20 cellular contexts compared by ENCODE assay signal in genomic region chr2:25363733-25364132, GRCh38. TPM values are rescaled to one million over a fixed set of nuclear protein-coding genes. Genes with fewer than 3 reads are reported as not detected.
A peak's percentile ranks its signal among the peaks of the same experiment; 100 is the strongest.
DNase-seq lines count a peak whose midpoint lies in the region; ATAC-seq and TF ChIP-seq lines count a peak whose summit lies in the region.
"Had no signal": no experiment of that assay in that cellular context is flagged by ENCODE, and none has a peak within 500 bp of the region (broad histone marks: within the 10 kb centered on the region; RNA-seq: fewer than 3 reads in every experiment).

No MANE protein-coding gene starts in this region.

- H3K4me1 ChIP-seq in OCI-LY3 (ENCODE audit: low read length) (peaks cover 40% of the 10 kb centered on the region), ovary (ENCODE audit: insufficient read depth) (peaks cover 7% of the 10 kb centered on the region)
- H3K4me1 ChIP-seq: Caco-2 had no signal

- no peaks in the 10 kb centered on the region; the same call in 1 of the 2 replicates for H3K79me2 ChIP-seq in OCI-LY3 (ENCODE audit: low read length)

- no peak for ATAC-seq in stimulated activated naive B cell treated with anti-CD40 and anti-IgM and Interleukin-4, amounts not matched to agents 10 μg/mL and 1 μg/mL and 100 μg/mL, for 72 hours (replicated peaks)
- no peak for ATAC-seq in HG02678 (IDR thresholded peaks at IDR 0.05; ENCODE audit: unreplicated experiment)
- ATAC-seq in HG02885 (IDR thresholded peaks at IDR 0.05; ENCODE audit: poor library complexity, unreplicated experiment), result no peak
- ATAC-seq: sciatic nerve had no signal

- peak overlapping the region; percentile 84 for H3K4me3 ChIP-seq in OCI-LY3 (ENCODE audit: low read length)
- H3K4me3 ChIP-seq in ovary, result no peak overlapping the region

- no peaks in the 10 kb centered on the region for H3K27me3 Mint-ChIP-seq in activated naive CD8-positive, alpha-beta T cell
- no peaks in the 10 kb centered on the region for H3K27me3 Mint-ChIP-seq in activated naive CD8-positive, alpha-beta T cell treated with anti-CD3 and anti-CD28 coated beads for 36 hours
- peaks cover 18% of the 10 kb centered on the region for H3K27me3 Mint-ChIP-seq in dendritic cell treated with granulocyte-macrophage colony-stimulating factor and Interleukin-4, amounts not matched to agents 40 ng/mL and 50 ng/mL, for 4 days
- no peaks in the 10 kb centered on the region for H3K27me3 Mint-ChIP-seq in stimulated activated naive B cell treated with anti-CD40 and anti-IgM and Interleukin-4, amounts not matched to agents 10 μg/mL and 1 μg/mL and 100 μg/mL, for 72 hours

- H3K36me3 ChIP-seq in OCI-LY3 (replicated peaks; ENCODE audit: low read depth, low read length) (no peaks in the 10 kb centered on the region), ovary (no peaks in the 10 kb centered on the region)

- TF ChIP-seq CTCF in OCI-LY3 (IDR thresholded peaks at IDR 0.05; ENCODE audit: low read depth, low read length) (no peak), ovary (IDR thresholded peaks at IDR 0.05) (no peak)

- no peak for TF ChIP-seq POLR2A in ovary (IDR thresholded peaks at IDR 0.05)

- H3K27me3 ChIP-seq in OCI-LY3 (ENCODE audit: low read depth, low read length), result no peaks in the 10 kb centered on the region
- H3K27me3 ChIP-seq in ovary, result no peaks in the 10 kb centered on the region

- H3K9me3 ChIP-seq in OCI-LY3 (ENCODE audit: insufficient read depth, low read length) (no peaks in the 10 kb centered on the region), ovary (no peaks in the 10 kb centered on the region)
- H3K9me3 ChIP-seq: Caco-2 had no signal

- 91 to 93% (median 91%) methylated on average over 7 of the region's 7 CpGs for WGBS in ovary, 3 donors

- H3K4me3 Mint-ChIP-seq in activated naive CD8-positive, alpha-beta T cell, result peak overlapping the region; percentile 44
- no peak overlapping the region for H3K4me3 Mint-ChIP-seq in activated naive CD8-positive, alpha-beta T cell treated with anti-CD3 and anti-CD28 coated beads for 36 hours
- no peak overlapping the region for H3K4me3 Mint-ChIP-seq in dendritic cell treated with granulocyte-macrophage colony-stimulating factor and Interleukin-4, amounts not matched to agents 40 ng/mL and 50 ng/mL, for 4 days
- peak overlapping the region in 1 of 2 donors; percentile 52 for H3K4me3 Mint-ChIP-seq in stimulated activated naive B cell treated with anti-CD40 and anti-IgM and Interleukin-4, amounts not matched to agents 10 μg/mL and 1 μg/mL and 100 μg/mL, for 72 hours
- H3K4me3 Mint-ChIP-seq: type B pancreatic cell had no signal

- H2AFZ ChIP-seq in OCI-LY3 (ENCODE audit: low read depth, low read length), result no peak overlapping the region

- no peaks in the 10 kb centered on the region for H3K36me3 Mint-ChIP-seq in activated naive CD8-positive, alpha-beta T cell
- H3K36me3 Mint-ChIP-seq in activated naive CD8-positive, alpha-beta T cell treated with anti-CD3 and anti-CD28 coated beads for 36 hours, result no peaks in the 10 kb centered on the region
- no peaks in the 10 kb centered on the region for H3K36me3 Mint-ChIP-seq in dendritic cell treated with granulocyte-macrophage colony-stimulating factor and Interleukin-4, amounts not matched to agents 40 ng/mL and 50 ng/mL, for 4 days (ENCODE audit: low read depth)
- no peaks in the 10 kb centered on the region for H3K36me3 Mint-ChIP-seq in stimulated activated naive B cell treated with anti-CD40 and anti-IgM and Interleukin-4, amounts not matched to agents 10 μg/mL and 1 μg/mL and 100 μg/mL, for 72 hours
- H3K36me3 Mint-ChIP-seq: type B pancreatic cell had no signal

- H3K27ac Mint-ChIP-seq in activated naive CD8-positive, alpha-beta T cell, result peak overlapping the region; percentile 41
- no peak overlapping the region for H3K27ac Mint-ChIP-seq in activated naive CD8-positive, alpha-beta T cell treated with anti-CD3 and anti-CD28 coated beads for 36 hours
- H3K27ac Mint-ChIP-seq in dendritic cell treated with granulocyte-macrophage colony-stimulating factor and Interleukin-4, amounts not matched to agents 40 ng/mL and 50 ng/mL, for 4 days, result peak overlapping the region; percentile 35
- peak overlapping the region; percentile 81 for H3K27ac Mint-ChIP-seq in stimulated activated naive B cell treated with anti-CD40 and anti-IgM and Interleukin-4, amounts not matched to agents 10 μg/mL and 1 μg/mL and 100 μg/mL, for 72 hours
- H3K27ac Mint-ChIP-seq: type B pancreatic cell had no signal

- DNase-seq in activated naive CD8-positive, alpha-beta T cell treated with anti-CD3 and anti-CD28 coated beads for 36 hours, result no peak
- DNase-seq in stimulated activated naive B cell treated with anti-CD40 and anti-IgM and Interleukin-4, amounts not matched to agents 10 μg/mL and 1 μg/mL and 100 μg/mL, for 72 hours, result no peak
- DNase-seq in ovary, result no peak
- DNase-seq: activated CD8-positive, alpha-beta memory T cell treated with anti-CD3 and anti-CD28 coated beads for 24 hours; activated gamma-delta T cell treated with Interleukin-2 at 50 U/mL for 16 hours; Caco-2; head of caudate nucleus; Kasumi-1; NCI-H1048; NCI-H2081 treated with DMSO at 0.1 percent for 48 hours; NCI-H510A treated with DMSO at 0.1 percent for 48 hours; stimulated activated naive CD4-positive, alpha-beta T cell treated with Interleukin-2 at 50 U/mL for 16 hours; SW 1271 had no signal

- H3K9me3 Mint-ChIP-seq in activated naive CD8-positive, alpha-beta T cell (ENCODE audit: low read depth), result no peaks in the 10 kb centered on the region
- no peaks in the 10 kb centered on the region for H3K9me3 Mint-ChIP-seq in activated naive CD8-positive, alpha-beta T cell treated with anti-CD3 and anti-CD28 coated beads for 36 hours
- no peaks in the 10 kb centered on the region for H3K9me3 Mint-ChIP-seq in dendritic cell treated with granulocyte-macrophage colony-stimulating factor and Interleukin-4, amounts not matched to agents 40 ng/mL and 50 ng/mL, for 4 days
- no peaks in the 10 kb centered on the region for H3K9me3 Mint-ChIP-seq in stimulated activated naive B cell treated with anti-CD40 and anti-IgM and Interleukin-4, amounts not matched to agents 10 μg/mL and 1 μg/mL and 100 μg/mL, for 72 hours
- H3K9me3 Mint-ChIP-seq: type B pancreatic cell had no signal

- H3K9ac ChIP-seq in OCI-LY3 (ENCODE audit: low read length), result peak overlapping the region; percentile 94

- no peak for TF ChIP-seq EP300 in ovary (IDR thresholded peaks at IDR 0.05)

- intact Hi-C loops in dendritic cell treated with granulocyte-macrophage colony-stimulating factor and Interleukin-4, amounts not matched to agents 40 ng/mL and 50 ng/mL, for 4 days (cut with micrococcal nuclease), result loop anchor here (2.0 kb wide), 1 partner anchor 13 kb away; no protein-coding TSS in a partner anchor
- intact Hi-C loops in ovary (cut with DNase I), result no loop called here

- H3K27ac ChIP-seq in OCI-LY3 (ENCODE audit: low read length) (0 out of 2 replicates have a peak overlapping the region, but pooled peaks have one; percentile 94), ovary (no peak overlapping the region)

- H4K20me1 ChIP-seq in OCI-LY3 (ENCODE audit: insufficient read depth, low read length), result no peaks in the 10 kb centered on the region

- peak overlapping the region; percentile 98 for H3K4me2 ChIP-seq in OCI-LY3 (ENCODE audit: low read length)

- peaks cover 13% of the 10 kb centered on the region for H3K4me1 Mint-ChIP-seq in activated naive CD8-positive, alpha-beta T cell (ENCODE audit: low read depth)
- peaks cover 18% of the 10 kb centered on the region for H3K4me1 Mint-ChIP-seq in activated naive CD8-positive, alpha-beta T cell treated with anti-CD3 and anti-CD28 coated beads for 36 hours
- peaks cover 29% of the 10 kb centered on the region for H3K4me1 Mint-ChIP-seq in dendritic cell treated with granulocyte-macrophage colony-stimulating factor and Interleukin-4, amounts not matched to agents 40 ng/mL and 50 ng/mL, for 4 days (ENCODE audit: low read depth)
- peaks cover 34 to 48% of the 10 kb centered on the region in 2 donors for H3K4me1 Mint-ChIP-seq in stimulated activated naive B cell treated with anti-CD40 and anti-IgM and Interleukin-4, amounts not matched to agents 10 μg/mL and 1 μg/mL and 100 μg/mL, for 72 hours

RNA-seq across cellular contexts. Expression of gene DNMT3A, which starts 22.0 kb away (rescaled TPM):
- 10 to 100 TPM; 90.7 to 92.2 TPM for total RNA-seq in activated naive CD8-positive, alpha-beta T cell treated with anti-CD3 and anti-CD28 coated beads for 36 hours
- 10 to 100 TPM; 14.3 to 72.7 (median 47.4) TPM for total RNA-seq in ovary
- 10 to 100 TPM; 11.3 to 17.3 TPM for polyA plus RNA-seq in ovary
